In genomic region chr1:24605534-24606295, GRCh38 we compare ENCODE assay signal across 2 cellular contexts.
TF ChIP-seq lines count a peak whose summit lies in the region.

No MANE protein-coding gene starts in this region.

TF ChIP-seq in H1, 55 proteins besides CTCF, POLR2A, EP300 and RAD21:
- no peak for TF ChIP-seq SUZ12 (IDR thresholded peaks at IDR 0.05; ENCODE audit: low read length)
- TF ChIP-seq JUN (IDR thresholded peaks at IDR 0.05; ENCODE audit: low read depth, low read length): no peak
- no peak for TF ChIP-seq GABPA (IDR thresholded peaks at IDR 0.05; ENCODE audit: borderline replicate concordance, insufficient read depth, low read length)
- TF ChIP-seq JUND (IDR thresholded peaks at IDR 0.05; ENCODE audit: low read length): no peak
- no peak for TF ChIP-seq CREB1 (IDR thresholded peaks at IDR 0.05)
- TF ChIP-seq TBP (IDR thresholded peaks at IDR 0.05; ENCODE audit: low read depth, low read length): no peak
- no peak for TF ChIP-seq EGR1 (IDR thresholded peaks at IDR 0.05; ENCODE audit: borderline replicate concordance, low read depth, low read length)
- no peak for TF ChIP-seq BCL11A (IDR thresholded peaks at IDR 0.05; ENCODE audit: low read depth in 2 of 2, low read length in 2 of 2)
- TF ChIP-seq SP1 (IDR thresholded peaks at IDR 0.05; ENCODE audit: low read depth, low read length): no peak
- TF ChIP-seq GTF2F1 (IDR thresholded peaks at IDR 0.05; ENCODE audit: borderline replicate concordance, low read depth, low read length): no peak
- TF ChIP-seq TAF1 (IDR thresholded peaks at IDR 0.05; ENCODE audit: low read depth, low read length): no peak
- TF ChIP-seq MAFK (IDR thresholded peaks at IDR 0.05; ENCODE audit: low read depth, low read length): no peak
- TF ChIP-seq NRF1 (IDR thresholded peaks at IDR 0.05; ENCODE audit: low read depth, low read length): no peak
- TF ChIP-seq FOSL1 (IDR thresholded peaks at IDR 0.05; ENCODE audit: insufficient read depth, low read depth, low read length): no peak
- no peak for TF ChIP-seq RNF2 (IDR thresholded peaks at IDR 0.05; ENCODE audit: borderline replicate concordance, low read depth, low read length, missing control alignments, poor library complexity, severe bottlenecking)
- no peak for TF ChIP-seq PHF8 (conservative IDR thresholded peaks at IDR 0.05; ENCODE audit: low read depth, low read length)
- TF ChIP-seq RBBP5 (IDR thresholded peaks at IDR 0.05; ENCODE audit: borderline replicate concordance, low read depth, low read length): no peak
- TF ChIP-seq SP2 (IDR thresholded peaks at IDR 0.05; ENCODE audit: low read length): no peak

TF ChIP-seq in HepG2, 621 proteins besides CTCF, POLR2A, EP300 and RAD21 (continues in another document):
- no peak for TF ChIP-seq HIC2 (CRISPR knock-in tag; IDR thresholded peaks at IDR 0.05; ENCODE audit: low read depth)
- TF ChIP-seq SAP130 (CRISPR knock-in tag; IDR thresholded peaks at IDR 0.05; ENCODE audit: low read depth): peak; percentile 69
- TF ChIP-seq ERF (CRISPR knock-in tag; IDR thresholded peaks at IDR 0.05): peak; percentile 51; the same call in 1 of the 2 replicates
- TF ChIP-seq NR2C2 (CRISPR knock-in tag; IDR thresholded peaks at IDR 0.05; ENCODE audit: borderline replicate concordance): peak; percentile 73
- no peak for TF ChIP-seq CSRNP1 (CRISPR knock-in tag; IDR thresholded peaks at IDR 0.05)
- peak; percentile 58; the same call in 1 of the 2 replicates for TF ChIP-seq THAP9 (CRISPR knock-in tag; IDR thresholded peaks at IDR 0.05; ENCODE audit: borderline replicate concordance)
- no peak; the same call in 1 of the 2 replicates for TF ChIP-seq ZNF788 (CRISPR knock-in tag; IDR thresholded peaks at IDR 0.05; ENCODE audit: borderline replicate concordance)
- TF ChIP-seq DNMT1 (CRISPR knock-in tag; IDR thresholded peaks at IDR 0.05): no peak
- peak; percentile 71; the same call in 1 of the 2 replicates for TF ChIP-seq TFAP4 (IDR thresholded peaks at IDR 0.05; ENCODE audit: borderline replicate concordance, low read depth)
- peak; percentile 81; the same call in 1 of the 2 replicates for TF ChIP-seq ZNF292 (CRISPR knock-in tag; IDR thresholded peaks at IDR 0.05; ENCODE audit: borderline replicate concordance, low read depth)
- TF ChIP-seq POGZ (CRISPR knock-in tag; IDR thresholded peaks at IDR 0.05): peak; percentile 76; the same call in 1 of the 2 replicates
- peak; percentile 68 for TF ChIP-seq ZNF501 (CRISPR knock-in tag; IDR thresholded peaks at IDR 0.05)
- TF ChIP-seq GABPB1 (CRISPR knock-in tag; IDR thresholded peaks at IDR 0.05): 0 out of 2 replicates have a peak, but pooled peaks have one; percentile 23
- peak; percentile 81 for TF ChIP-seq PITX1 (CRISPR knock-in tag; IDR thresholded peaks at IDR 0.05)
- TF ChIP-seq ZNF709 (CRISPR knock-in tag; IDR thresholded peaks at IDR 0.05): peak; percentile 48; the same call in 1 of the 2 replicates
- TF ChIP-seq PAXIP1 (CRISPR knock-in tag; conservative IDR thresholded peaks at IDR 0.05): peak; percentile 81
- peak; percentile 55; the same call in 1 of the 2 replicates for TF ChIP-seq IRF2 (CRISPR knock-in tag; IDR thresholded peaks at IDR 0.05)
- peak; percentile 42; the same call in 1 of the 2 replicates for TF ChIP-seq ZNF556 (CRISPR knock-in tag; IDR thresholded peaks at IDR 0.05; ENCODE audit: borderline replicate concordance)
- no peak for TF ChIP-seq RCOR2 (CRISPR knock-in tag; IDR thresholded peaks at IDR 0.05)
- peak; percentile 82; the same call in 1 of the 2 replicates for TF ChIP-seq MTERF4 (CRISPR knock-in tag; IDR thresholded peaks at IDR 0.05)
- no peak for TF ChIP-seq ZNF784 (CRISPR knock-in tag; IDR thresholded peaks at IDR 0.05; ENCODE audit: borderline replicate concordance)
- TF ChIP-seq ZMAT5 (CRISPR knock-in tag; IDR thresholded peaks at IDR 0.05; ENCODE audit: borderline replicate concordance, low read depth): no peak
- peak; percentile 39; the same call in 1 of the 2 replicates for TF ChIP-seq ZNF121 (CRISPR knock-in tag; IDR thresholded peaks at IDR 0.05)
- peak; percentile 63; the same call in 1 of the 2 replicates for TF ChIP-seq KLF12 (CRISPR knock-in tag; IDR thresholded peaks at IDR 0.05; ENCODE audit: borderline replicate concordance)
- 0 out of 2 replicates have a peak, but pooled peaks have one; percentile 13 for TF ChIP-seq THAP11 (CRISPR knock-in tag; IDR thresholded peaks at IDR 0.05)
- TF ChIP-seq ZNF687 (CRISPR knock-in tag; IDR thresholded peaks at IDR 0.05): peak; percentile 96
